ENCODE assay signal across 8 cellular contexts in the genomic region with DNA sequence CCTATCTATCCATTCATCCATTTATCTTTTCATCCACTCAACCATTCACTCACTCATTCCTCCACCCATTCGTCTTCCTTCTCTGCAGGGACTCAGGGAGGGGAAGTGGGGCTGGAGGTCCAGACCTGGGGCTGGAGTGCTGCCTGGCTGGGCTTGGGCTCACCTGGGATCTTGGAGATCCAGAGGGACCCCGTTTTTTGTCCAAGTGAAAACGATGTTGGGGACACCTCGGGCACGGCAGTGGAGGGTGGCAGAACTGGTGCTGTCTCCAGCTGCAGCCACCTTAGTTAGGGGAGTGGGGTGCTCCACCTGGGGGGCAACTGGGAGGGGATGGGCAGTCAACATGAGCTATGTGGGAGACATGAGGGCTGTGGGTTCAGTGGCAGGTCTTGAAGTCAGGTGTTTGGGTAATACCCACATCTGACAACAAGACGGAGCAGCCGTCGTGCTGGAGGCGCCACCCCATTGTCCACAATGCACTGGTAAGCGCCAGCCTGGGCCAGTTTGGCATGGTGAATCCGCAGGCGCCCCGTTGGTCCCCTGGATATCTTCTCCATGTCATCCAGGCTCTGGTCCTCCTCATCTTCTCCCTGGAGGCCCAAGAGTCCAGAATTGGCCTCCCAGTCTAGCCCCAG. TPM values are rescaled to one million over a fixed set of nuclear protein-coding genes. Genes with fewer than 3 reads are reported as not detected.
"Had no signal": no experiment of that assay in that cellular context is flagged by ENCODE, and none has a peak within 500 bp of the region (broad histone marks: within the 10 kb centered on the region; RNA-seq: fewer than 3 reads in every experiment).

No MANE protein-coding gene starts in this region.

- H3K27ac ChIP-seq: HL-60 had no signal

- ATAC-seq: HepG2, K562 had no signal

- H3K36me3 Mint-ChIP-seq: IgD-negative memory B cell had no signal

- H3K4me3 ChIP-seq: K562 had no signal

- DNase-seq: IMR-90, KBM-7 had no signal

RNA-seq across cellular contexts. Expression of gene NPHS1, which starts 10.2 kb away (rescaled TPM):
- total RNA-seq: HepG2, HT-29, HT1080, IMR-90 had no signal
- polyA plus RNA-seq: HepG2, IgD-negative memory B cell, IMR-90 had no signal

RNA-seq across cellular contexts. Expression of gene KIRREL2, which starts 14.6 kb away (rescaled TPM):
- total RNA-seq: HT-29, HT1080, IMR-90 had no signal
- polyA plus RNA-seq: IgD-negative memory B cell, IMR-90 had no signal

RNA-seq across cellular contexts. Expression of gene APLP1, which starts 26.3 kb away (rescaled TPM):
- polyA plus RNA-seq: IgD-negative memory B cell had no signal

RNA-seq across cellular contexts. Expression of gene PRODH2, which starts 29.4 kb away (rescaled TPM):
- total RNA-seq: HT-29, HT1080, IMR-90, K562 had no signal
- polyA plus RNA-seq: IgD-negative memory B cell, IMR-90, K562 had no signal
